25 cellular contexts compared by ENCODE assay signal in the genomic region with DNA sequence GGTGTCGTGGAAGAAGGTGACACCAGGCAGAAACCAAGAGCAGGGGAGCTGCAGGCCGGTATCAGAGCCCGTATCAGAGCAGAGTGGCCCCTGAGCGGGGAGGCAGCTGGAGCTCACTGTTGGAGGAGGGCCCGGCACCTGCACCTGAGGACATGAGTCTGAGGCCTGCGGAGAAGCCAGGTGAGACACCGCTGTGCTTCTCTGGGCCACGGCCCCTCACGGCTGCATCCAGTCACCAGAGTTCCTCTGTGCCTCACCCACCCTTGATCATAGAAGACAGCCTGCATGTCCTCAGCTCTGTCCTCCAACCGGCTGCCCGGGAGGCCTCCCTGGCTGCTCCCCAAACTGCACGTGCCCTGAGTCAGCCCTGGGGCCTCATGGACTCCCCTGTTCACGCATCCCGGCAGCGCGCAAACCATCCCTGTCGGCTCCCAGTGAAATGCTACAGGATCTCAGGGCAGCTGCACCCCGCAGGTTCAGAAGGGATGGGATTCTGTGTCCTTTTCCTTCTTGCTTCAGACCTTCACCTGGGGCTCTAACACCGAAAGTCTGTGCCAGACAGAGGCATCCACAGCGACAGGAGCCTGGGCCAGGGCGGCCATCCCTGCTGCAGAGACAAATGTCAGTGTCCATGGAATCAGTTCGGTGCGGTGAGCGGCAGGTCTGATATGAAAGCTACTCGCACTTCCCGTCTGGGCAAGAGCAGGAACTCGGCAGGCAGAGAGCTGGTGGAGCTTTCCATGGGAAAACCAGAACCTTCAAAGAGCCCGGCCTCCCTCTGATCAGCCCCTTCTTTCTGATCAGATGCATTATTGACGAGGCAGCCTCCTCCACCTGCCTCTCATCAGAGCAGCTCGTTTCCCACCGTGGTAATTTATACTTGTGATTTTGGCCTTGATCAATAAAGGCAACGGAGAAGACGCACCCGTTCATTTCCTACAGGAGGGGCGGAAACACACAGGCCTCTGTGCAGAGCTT.
DNase-seq lines count a peak whose midpoint lies in the region; TF ChIP-seq lines count a peak whose summit lies in the region.
"Had no signal": no experiment of that assay in that cellular context is flagged by ENCODE, and none has a peak within 500 bp of the region (broad histone marks: within the 10 kb centered on the region; RNA-seq: fewer than 3 reads in every experiment).

No MANE protein-coding gene starts in this region.

- H3K36me3 ChIP-seq in Peyer's patch (no peaks in the 10 kb centered on the region), stomach (no peaks in the 10 kb centered on the region)
- H3K36me3 ChIP-seq: transverse colon had no signal

- no peak overlapping the region for H3K4me3 ChIP-seq in Peyer's patch
- no peak overlapping the region for H3K4me3 ChIP-seq in stomach
- H3K4me3 ChIP-seq: GM12878, transverse colon had no signal

- peak; percentile 14 for DNase-seq in activated T-cell treated with anti-CD3 and anti-CD28 coated beads, Interleukin-2, amount 50 U/mL, for 24 hours
- DNase-seq in activated T-cell treated with anti-CD3 and anti-CD28 coated beads for 4 hours: no peak
- DNase-seq in Peyer's patch: peak in 2 of 3 donors; percentile 34 to 39
- DNase-seq in mesenteric fat pad (ENCODE audit: low spot score): peak; percentile 85
- DNase-seq in stomach: peak; percentile 24
- DNase-seq in LoVo (ENCODE audit: low spot score): no peak
- no peak for DNase-seq in GM20000 (ENCODE audit: low spot score)
- no peak for DNase-seq in ureter (ENCODE audit: low spot score)
- DNase-seq: activated CD4-positive, alpha-beta T cell treated with anti-CD3 and anti-CD28 coated beads for 36 hours; activated naive CD8-positive, alpha-beta T cell treated with anti-CD3 and anti-CD28 coated beads for 36 hours; AML-193; central memory CD4-positive, alpha-beta T cell; DND-41; NCI-H1092; NCI-H187; NCI-H524 treated with DMSO at 0.1 percent for 48 hours; nucleus accumbens; SK-N-SH; stimulated activated CD4-positive, alpha-beta T cell treated with anti-CD3 and anti-CD28 coated beads, Interleukin-12 subunit alpha, Interleukin-12 subunit beta, amount 100 ng/mL, for 4 hours; stimulated activated CD4-positive, alpha-beta T cell treated with anti-CD3 and anti-CD28 coated beads, Interleukin-4, amount 100 ng/mL, for 24 hours; stimulated activated naive CD4-positive, alpha-beta T cell treated with Interleukin-2 at 50 U/mL for 16 hours; T-helper 2 cell; transverse colon had no signal

- no peaks in the 10 kb centered on the region for H3K27me3 ChIP-seq in Peyer's patch
- no peaks in the 10 kb centered on the region for H3K27me3 ChIP-seq in stomach
- H3K27me3 ChIP-seq: transverse colon had no signal

- no peak overlapping the region for H3K27ac Mint-ChIP-seq in activated T-cell treated with anti-CD3 and anti-CD28 coated beads, Interleukin-2, amount 50 U/mL, for 24 hours
- H3K27ac Mint-ChIP-seq: activated CD4-positive, alpha-beta T cell treated with anti-CD3 and anti-CD28 coated beads for 36 hours; activated naive CD8-positive, alpha-beta T cell treated with anti-CD3 and anti-CD28 coated beads for 36 hours; activated T-helper 17 cell treated with anti-CD3 and anti-CD28 coated beads, Interleukin-2, amount 50 U/mL, for 72 hours had no signal

- no peaks in the 10 kb centered on the region for H3K4me1 ChIP-seq in Peyer's patch
- H3K4me1 ChIP-seq in stomach: peaks cover 0 to 19% (median 15%) of the 10 kb centered on the region in 4 donors

- TF ChIP-seq EP300 in stomach (IDR thresholded peaks at IDR 0.05): no peak

- no peaks in the 10 kb centered on the region for H3K9me3 Mint-ChIP-seq in activated T-cell treated with anti-CD3 and anti-CD28 coated beads, Interleukin-2, amount 50 U/mL, for 24 hours
- H3K9me3 Mint-ChIP-seq: activated naive CD8-positive, alpha-beta T cell treated with anti-CD3 and anti-CD28 coated beads for 36 hours; activated T-helper 17 cell treated with anti-CD3 and anti-CD28 coated beads, Interleukin-2, amount 50 U/mL, for 72 hours had no signal

- no peaks in the 10 kb centered on the region for H3K4me1 Mint-ChIP-seq in activated T-cell treated with anti-CD3 and anti-CD28 coated beads, Interleukin-2, amount 50 U/mL, for 24 hours (ENCODE audit: low read depth)
- H3K4me1 Mint-ChIP-seq: activated CD4-positive, alpha-beta T cell treated with anti-CD3 and anti-CD28 coated beads for 36 hours; activated naive CD8-positive, alpha-beta T cell treated with anti-CD3 and anti-CD28 coated beads for 36 hours; activated T-helper 17 cell treated with anti-CD3 and anti-CD28 coated beads, Interleukin-2, amount 50 U/mL, for 72 hours had no signal

- intact Hi-C loops in stomach (cut with DNase I; ENCODE audit: low total_unique reads): no loop called here

- H3K27me3 Mint-ChIP-seq in activated T-cell treated with anti-CD3 and anti-CD28 coated beads, Interleukin-2, amount 50 U/mL, for 24 hours: peaks cover 6% of the 10 kb centered on the region
- H3K27me3 Mint-ChIP-seq: activated CD4-positive, alpha-beta T cell treated with anti-CD3 and anti-CD28 coated beads for 36 hours; activated naive CD8-positive, alpha-beta T cell treated with anti-CD3 and anti-CD28 coated beads for 36 hours had no signal

- TF ChIP-seq CTCF in Peyer's patch (IDR thresholded peaks at IDR 0.05): no peak
- no peak for TF ChIP-seq CTCF in stomach (IDR thresholded peaks at IDR 0.05)
- no peak for TF ChIP-seq CTCF in GM20000 (IDR thresholded peaks at IDR 0.05; ENCODE audit: extremely low read depth, missing control alignments)

- no peaks in the 10 kb centered on the region for H3K36me3 Mint-ChIP-seq in activated T-cell treated with anti-CD3 and anti-CD28 coated beads, Interleukin-2, amount 50 U/mL, for 24 hours (ENCODE audit: low read depth)
- H3K36me3 Mint-ChIP-seq: activated naive CD8-positive, alpha-beta T cell treated with anti-CD3 and anti-CD28 coated beads for 36 hours had no signal

- 90 to 95% (median 93%) methylated on average over 30 to 35 of the region's 35 CpGs for WGBS in stomach, 5 donors

- H3K9me3 ChIP-seq in Peyer's patch (no peaks in the 10 kb centered on the region), stomach (no peaks in the 10 kb centered on the region)
- H3K9me3 ChIP-seq: SK-N-SH, transverse colon had no signal

- H3K27ac ChIP-seq in Peyer's patch (no peak overlapping the region), stomach (no peak overlapping the region)
- H3K27ac ChIP-seq: transverse colon had no signal

- no peak overlapping the region for H3K4me3 Mint-ChIP-seq in activated T-cell treated with anti-CD3 and anti-CD28 coated beads, Interleukin-2, amount 50 U/mL, for 24 hours
- H3K4me3 Mint-ChIP-seq: activated CD4-positive, alpha-beta T cell treated with anti-CD3 and anti-CD28 coated beads for 36 hours; activated naive CD8-positive, alpha-beta T cell treated with anti-CD3 and anti-CD28 coated beads for 36 hours; activated T-helper 17 cell treated with anti-CD3 and anti-CD28 coated beads, Interleukin-2, amount 50 U/mL, for 72 hours had no signal

- TF ChIP-seq POLR2A in Peyer's patch (IDR thresholded peaks at IDR 0.05): no peak
- no peak for TF ChIP-seq POLR2A in stomach (IDR thresholded peaks at IDR 0.05)

Comparison
In these comparisons a context has a peak if more than half of its experiments do, and no peak if none do; other contexts are left out.
1. DNase-seq: peak in activated T-cell treated with anti-CD3 and anti-CD28 coated beads, Interleukin-2, amount 50 U/mL, for 24 hours (single experiment), Peyer's patch (2 of 3), mesenteric fat pad (single experiment) and stomach (single experiment); none in activated T-cell treated with anti-CD3 and anti-CD28 coated beads for 4 hours (single experiment), LoVo (single experiment), GM20000 (single experiment) and ureter (single experiment).